13 cellular contexts compared by ENCODE assay signal in the genomic region with DNA sequence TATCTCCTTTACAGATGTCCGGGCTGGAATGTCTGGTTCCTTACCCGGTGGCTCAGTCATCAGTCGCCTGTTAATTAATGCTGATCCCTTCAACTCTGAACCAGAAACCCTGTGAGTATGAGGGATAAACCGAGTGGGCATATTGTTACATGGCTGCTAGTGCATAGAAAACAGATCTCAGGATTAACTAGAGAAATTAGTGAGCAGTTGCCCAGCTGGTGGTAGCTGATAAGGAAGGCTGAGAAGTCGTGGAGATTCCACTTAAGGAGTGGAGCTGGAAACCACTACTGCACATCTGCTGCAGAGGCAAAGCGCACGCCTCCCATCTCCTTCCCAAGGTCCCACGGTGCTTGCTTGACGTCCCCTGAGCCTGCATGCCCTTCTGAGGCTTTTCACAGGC.
"Had no signal": no experiment of that assay in that cellular context is flagged by ENCODE, and none has a peak within 500 bp of the region (broad histone marks: within the 10 kb centered on the region; RNA-seq: fewer than 3 reads in every experiment).

No MANE protein-coding gene starts in this region.

- DNase-seq: activated CD4-positive, alpha-beta T cell treated with anti-CD3 and anti-CD28 coated beads for 48 hours; brain microvascular endothelial cell; cerebellar nuclear complex; immature natural killer cell; stimulated activated CD4-positive, alpha-beta T cell treated with anti-CD3 and anti-CD28 coated beads, Interleukin-4, amount 100 ng/mL, for 4 hours; T-helper 9 cell; trophoblast cell had no signal

- H3K27ac Mint-ChIP-seq: activated T-helper 17 cell treated with anti-CD3 and anti-CD28 coated beads, Interleukin-2, amount 50 U/mL, for 72 hours; memory B cell; WTC11 had no signal

- H3K27me3 Mint-ChIP-seq: activated naive CD4-positive, alpha-beta T cell treated with anti-CD3 and anti-CD28 coated beads, Interleukin-2, amount 50 U/mL, for 24 hours; activated T-helper 17 cell treated with anti-CD3 and anti-CD28 coated beads, Interleukin-2, amount 50 U/mL, for 72 hours; memory B cell had no signal

- H3K4me3 Mint-ChIP-seq: activated naive CD4-positive, alpha-beta T cell treated with anti-CD3 and anti-CD28 coated beads, Interleukin-2, amount 50 U/mL, for 24 hours; activated T-helper 17 cell treated with anti-CD3 and anti-CD28 coated beads, Interleukin-2, amount 50 U/mL, for 72 hours; immature natural killer cell; memory B cell; WTC11 had no signal

- H3K27me3 ChIP-seq: brain microvascular endothelial cell had no signal

- H3K27ac ChIP-seq: brain microvascular endothelial cell had no signal

- ATAC-seq: activated T-helper 17 cell treated with anti-CD3 and anti-CD28 coated beads, Interleukin-2, amount 50 U/mL, for 72 hours; esophagus mucosa; left colon; WTC11 had no signal

- H3K9me3 Mint-ChIP-seq: activated naive CD4-positive, alpha-beta T cell treated with anti-CD3 and anti-CD28 coated beads, Interleukin-2, amount 50 U/mL, for 24 hours; activated T-helper 17 cell treated with anti-CD3 and anti-CD28 coated beads, Interleukin-2, amount 50 U/mL, for 72 hours; immature natural killer cell; memory B cell; WTC11 had no signal

- H3K4me1 Mint-ChIP-seq: activated naive CD4-positive, alpha-beta T cell treated with anti-CD3 and anti-CD28 coated beads, Interleukin-2, amount 50 U/mL, for 24 hours; activated T-helper 17 cell treated with anti-CD3 and anti-CD28 coated beads, Interleukin-2, amount 50 U/mL, for 72 hours; memory B cell had no signal
